11 cellular contexts compared by ENCODE assay signal in the genomic region with DNA sequence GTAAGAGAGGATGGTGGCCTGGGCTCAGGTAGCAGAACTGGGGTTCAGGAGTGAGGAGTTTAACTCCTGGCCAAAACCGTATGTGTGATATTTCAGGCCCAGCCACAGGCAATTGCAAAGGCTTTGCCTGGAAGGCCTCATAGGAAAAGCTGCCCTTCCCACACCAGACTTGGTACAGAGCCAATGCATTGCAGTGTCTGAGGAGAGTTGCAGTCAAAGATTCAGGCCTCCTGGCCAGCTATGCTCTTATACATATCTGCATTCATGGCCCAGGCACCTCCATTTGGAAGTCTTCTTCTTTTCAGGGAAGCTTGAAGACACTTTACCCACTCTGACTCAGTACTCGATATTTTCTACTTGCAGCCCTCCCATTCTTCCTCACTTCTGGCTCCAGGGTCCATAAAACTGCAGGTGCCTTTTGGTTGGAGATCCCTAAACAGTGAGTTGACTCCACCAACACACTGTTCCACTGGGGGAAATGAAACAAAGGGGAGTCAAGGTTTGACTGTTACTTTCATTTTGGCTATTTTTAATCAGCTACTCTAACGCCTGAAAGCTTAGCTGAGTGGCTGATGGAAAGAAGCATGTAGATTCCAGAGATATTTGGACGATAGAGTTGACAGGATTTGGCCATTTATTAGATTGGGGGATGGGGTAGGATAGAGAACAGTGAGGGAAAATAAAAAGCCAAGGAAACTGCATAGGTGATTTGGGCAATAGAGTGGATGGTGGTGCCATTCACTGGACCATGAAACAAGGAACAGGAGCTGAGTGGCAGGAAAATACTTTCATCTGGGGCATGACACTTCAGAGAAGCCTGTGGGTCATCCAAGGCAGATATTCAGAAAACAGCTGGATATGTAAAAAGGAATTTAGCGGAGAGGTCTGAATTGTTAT. TPM values are rescaled to one million over a fixed set of nuclear protein-coding genes. Genes with fewer than 3 reads are reported as not detected.
DNase-seq lines count a peak whose midpoint lies in the region; ATAC-seq, FAIRE-seq and TF ChIP-seq lines count a peak whose summit lies in the region.
"Had no signal": no experiment of that assay in that cellular context is flagged by ENCODE, and none has a peak within 500 bp of the region (broad histone marks: within the 10 kb centered on the region; RNA-seq: fewer than 3 reads in every experiment).

No MANE protein-coding gene starts in this region.

- no peak for TF ChIP-seq CTCF in GM10266 (IDR thresholded peaks at IDR 0.05; ENCODE audit: control insufficient read depth, insufficient read depth, low read depth, missing control alignments)
- TF ChIP-seq CTCF in fibroblast of villous mesenchyme (IDR thresholded peaks at IDR 0.05; ENCODE audit: insufficient read depth, low read depth, low read length), result no peak

- no peak for FAIRE-seq in frontal cortex (lab: Jason Lieb, UNC)
- FAIRE-seq: K562, TTC549 had no signal

- ATAC-seq in GM21360 (IDR thresholded peaks at IDR 0.05; ENCODE audit: unreplicated experiment), result peak; percentile 97
- ATAC-seq in HG03159 (IDR thresholded peaks at IDR 0.05; ENCODE audit: unreplicated experiment), result peak; percentile 98
- ATAC-seq: K562; naive thymus-derived CD8-positive, alpha-beta T cell had no signal

- H3K4me3 ChIP-seq in fibroblast of villous mesenchyme (ENCODE audit: low read depth, low read length), result no peak overlapping the region
- H3K4me3 ChIP-seq: K562 had no signal

- DNase-seq in GM10266 (ENCODE audit: extremely low spot score) (peak; percentile 66), fibroblast of villous mesenchyme (ENCODE audit: low read depth) (peak; percentile 58), frontal cortex (ENCODE audit: low spot score in 2 of 2) (no peak), NCI-H1694 treated with DMSO at 0.1 percent for 48 hours (lab: John Stamatoyannopoulos, UW) (no peak), H4 (ENCODE audit: low spot score) (no peak)
- DNase-seq in activated CD4-positive, alpha-beta T cell treated with anti-CD3 and anti-CD28 coated beads for 48 hours, result no peak
- DNase-seq: naive thymus-derived CD8-positive, alpha-beta T cell had no signal

RNA-seq across cellular contexts. Expression of a gene that starts 30.6 kb away (rescaled TPM):
- total RNA-seq in fibroblast of villous mesenchyme (1.3 and 7.3 TPM in 2 replicates), frontal cortex (8.6 TPM)
- not detected in 2 replicates for total RNA-seq in H4 (2014; rRNA removed; shearing (Covaris generic))
- total RNA-seq: K562; naive thymus-derived CD8-positive, alpha-beta T cell had no signal

Comparison
In these comparisons a context has a peak if more than half of its experiments do, and no peak if none do; other contexts are left out.
1. DNase-seq: peak in GM10266 (single experiment) and fibroblast of villous mesenchyme (single experiment); none in activated CD4-positive, alpha-beta T cell treated with anti-CD3 and anti-CD28 coated beads for 48 hours (single experiment), frontal cortex (0 of 2), NCI-H1694 treated with DMSO at 0.1 percent for 48 hours (single experiment) and H4 (single experiment).